14 cellular contexts compared by ENCODE assay signal in genomic region chr20:53068241-53068640, GRCh38.
DNase-seq lines count a peak whose midpoint lies in the region; TF ChIP-seq lines count a peak whose summit lies in the region.
"Had no signal": no experiment of that assay in that cellular context is flagged by ENCODE, and none has a peak within 500 bp of the region (broad histone marks: within the 10 kb centered on the region; RNA-seq: fewer than 3 reads in every experiment).

No MANE protein-coding gene starts in this region.

- H3K27ac Mint-ChIP-seq in activated naive CD4-positive, alpha-beta T cell treated with anti-CD3 and anti-CD28 coated beads, Interleukin-2, amount 50 U/mL, for 24 hours: peak overlapping the region; percentile 96
- H3K27ac Mint-ChIP-seq in activated T-helper 1 cell treated with anti-CD3 and anti-CD28 coated beads, Interleukin-12 subunit alpha, Interleukin-12 subunit beta, Interleukin-2, Interleukin-4 antibody, amounts not matched to agents 30 ng/mL and 10 ng/mL and 1 ng/mL, durations not matched to agents 14 hours and 24 hours and 36 hours: peak overlapping the region; percentile 75
- H3K27ac Mint-ChIP-seq in progenitor cell of endocrine pancreas: peak overlapping the region; percentile 71
- H3K27ac Mint-ChIP-seq: CD14-positive monocyte, GM23338 had no signal

- peak; percentile 14 for DNase-seq in NCI-H82 (lab: John Stamatoyannopoulos, UW)
- DNase-seq in NCI-H82 treated with DMSO at 0.1 percent for 48 hours (lab: John Stamatoyannopoulos, UW; ENCODE audit: unreplicated experiment): no peak
- no peak for DNase-seq in activated naive CD4-positive, alpha-beta T cell treated with Interleukin-2 at 50 U/mL for 16 hours
- no peak for DNase-seq in activated T-helper 1 cell treated with anti-CD3 and anti-CD28 coated beads, Interleukin-12 subunit alpha, Interleukin-12 subunit beta, Interleukin-2, Interleukin-4 antibody, amounts not matched to agents 30 ng/mL and 10 ng/mL and 1 ng/mL, durations not matched to agents 14 hours and 24 hours and 36 hours (ENCODE audit: low spot score)
- no peak for DNase-seq in progenitor cell of endocrine pancreas (ENCODE audit: low spot score, unreplicated experiment)
- no peak for DNase-seq in NCI-H2227 treated with DMSO at 0.1 percent for 48 hours (lab: John Stamatoyannopoulos, UW)
- DNase-seq: CD4-positive, alpha-beta memory T cell; DMS153; DMS79; GDM1; HCEC 1CT had no signal

- no peak overlapping the region for H3K4me3 Mint-ChIP-seq in activated naive CD4-positive, alpha-beta T cell treated with anti-CD3 and anti-CD28 coated beads, Interleukin-2, amount 50 U/mL, for 24 hours
- no peak overlapping the region for H3K4me3 Mint-ChIP-seq in activated T-helper 1 cell treated with anti-CD3 and anti-CD28 coated beads, Interleukin-12 subunit alpha, Interleukin-12 subunit beta, Interleukin-2, Interleukin-4 antibody, amounts not matched to agents 30 ng/mL and 10 ng/mL and 1 ng/mL, durations not matched to agents 14 hours and 24 hours and 36 hours
- no peak overlapping the region for H3K4me3 Mint-ChIP-seq in progenitor cell of endocrine pancreas (ENCODE audit: low read depth)
- H3K4me3 Mint-ChIP-seq: CD14-positive monocyte; CD4-positive, alpha-beta memory T cell; GM23338 had no signal

- H3K27me3 Mint-ChIP-seq in activated naive CD4-positive, alpha-beta T cell treated with anti-CD3 and anti-CD28 coated beads, Interleukin-2, amount 50 U/mL, for 24 hours: no peaks in the 10 kb centered on the region
- peaks cover 2% of the 10 kb centered on the region for H3K27me3 Mint-ChIP-seq in activated T-helper 1 cell treated with anti-CD3 and anti-CD28 coated beads, Interleukin-12 subunit alpha, Interleukin-12 subunit beta, Interleukin-2, Interleukin-4 antibody, amounts not matched to agents 30 ng/mL and 10 ng/mL and 1 ng/mL, durations not matched to agents 14 hours and 24 hours and 36 hours (ENCODE audit: insufficient read depth)
- H3K27me3 Mint-ChIP-seq in progenitor cell of endocrine pancreas: no peaks in the 10 kb centered on the region

- H3K9me3 Mint-ChIP-seq in activated naive CD4-positive, alpha-beta T cell treated with anti-CD3 and anti-CD28 coated beads, Interleukin-2, amount 50 U/mL, for 24 hours: peaks cover 6% of the 10 kb centered on the region
- H3K9me3 Mint-ChIP-seq in activated T-helper 1 cell treated with anti-CD3 and anti-CD28 coated beads, Interleukin-12 subunit alpha, Interleukin-12 subunit beta, Interleukin-2, Interleukin-4 antibody, amounts not matched to agents 30 ng/mL and 10 ng/mL and 1 ng/mL, durations not matched to agents 14 hours and 24 hours and 36 hours: peaks cover 15% of the 10 kb centered on the region
- H3K9me3 Mint-ChIP-seq in progenitor cell of endocrine pancreas (ENCODE audit: low read depth): peaks cover 4% of the 10 kb centered on the region

- TF ChIP-seq CTCF in progenitor cell of endocrine pancreas (IDR thresholded peaks at IDR 0.05; ENCODE audit: unreplicated experiment): no peak

- H3K36me3 Mint-ChIP-seq in activated naive CD4-positive, alpha-beta T cell treated with anti-CD3 and anti-CD28 coated beads, Interleukin-2, amount 50 U/mL, for 24 hours: peaks cover 24% of the 10 kb centered on the region
- peaks cover 20% of the 10 kb centered on the region for H3K36me3 Mint-ChIP-seq in activated T-helper 1 cell treated with anti-CD3 and anti-CD28 coated beads, Interleukin-12 subunit alpha, Interleukin-12 subunit beta, Interleukin-2, Interleukin-4 antibody, amounts not matched to agents 30 ng/mL and 10 ng/mL and 1 ng/mL, durations not matched to agents 14 hours and 24 hours and 36 hours (ENCODE audit: low read depth)
- peaks cover 7% of the 10 kb centered on the region for H3K36me3 Mint-ChIP-seq in progenitor cell of endocrine pancreas (ENCODE audit: insufficient read depth)
- H3K36me3 Mint-ChIP-seq: CD14-positive monocyte had no signal

- peaks cover 75% of the 10 kb centered on the region for H3K4me1 Mint-ChIP-seq in activated naive CD4-positive, alpha-beta T cell treated with anti-CD3 and anti-CD28 coated beads, Interleukin-2, amount 50 U/mL, for 24 hours
- peaks cover 49% of the 10 kb centered on the region for H3K4me1 Mint-ChIP-seq in activated T-helper 1 cell treated with anti-CD3 and anti-CD28 coated beads, Interleukin-12 subunit alpha, Interleukin-12 subunit beta, Interleukin-2, Interleukin-4 antibody, amounts not matched to agents 30 ng/mL and 10 ng/mL and 1 ng/mL, durations not matched to agents 14 hours and 24 hours and 36 hours (ENCODE audit: low read depth)
- H3K4me1 Mint-ChIP-seq in progenitor cell of endocrine pancreas (ENCODE audit: low read depth): peaks cover 30% of the 10 kb centered on the region
- H3K4me1 Mint-ChIP-seq: CD14-positive monocyte had no signal

- intact Hi-C loops in activated T-helper 1 cell treated with anti-CD3 and anti-CD28 coated beads, Interleukin-12 subunit alpha, Interleukin-12 subunit beta, Interleukin-2, Interleukin-4 antibody, amounts not matched to agents 30 ng/mL and 10 ng/mL and 1 ng/mL, durations not matched to agents 14 hours and 24 hours and 36 hours (cut with micrococcal nuclease): no loop called here
